Comparison of ENCODE assay signal across 19 cellular contexts in the genomic region with DNA sequence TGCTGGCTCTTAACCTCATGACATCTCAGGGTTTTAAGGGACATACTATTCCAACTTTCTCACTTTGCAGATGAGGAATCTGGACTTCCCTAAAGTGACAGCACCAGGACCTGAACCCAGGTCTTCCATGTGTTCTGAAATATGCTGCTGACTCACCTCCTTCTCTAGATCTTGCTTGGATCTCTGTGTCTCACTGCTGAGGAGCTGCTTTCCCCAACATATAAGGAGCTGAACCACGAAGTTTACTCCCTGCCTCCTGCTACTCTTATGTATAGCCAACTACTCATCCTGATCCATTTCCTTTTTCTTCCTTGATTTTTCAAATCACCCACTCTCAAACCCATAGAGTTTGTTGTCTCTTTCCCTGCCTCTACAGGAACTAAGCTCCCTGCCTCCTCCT.
"Had no signal": no experiment of that assay in that cellular context is flagged by ENCODE, and none has a peak within 500 bp of the region (broad histone marks: within the 10 kb centered on the region; RNA-seq: fewer than 3 reads in every experiment).

No MANE protein-coding gene starts in this region.

- H3K9me3 Mint-ChIP-seq: mesothelial cell of epicardium; natural killer cell treated with Interleukin-12 subunit alpha and Interleukin-12 subunit beta and Interleukin-15 and Interleukin-18, amount 100 ng/mL, for 72 hours; T-helper 2 cell treated with Interferon-gamma antibody and Interleukin-4, amounts not matched to agents 5 μg/mL and 100 μg/mL, for 36 hours had no signal

- H3K4me3 ChIP-seq: cardiac muscle cell, lower lobe of right lung, tibial artery had no signal

- H3K27me3 Mint-ChIP-seq: activated CD4-positive, alpha-beta T cell treated with anti-CD3 and anti-CD28 coated beads for 36 hours; activated naive CD8-positive, alpha-beta T cell; dendritic cell treated with granulocyte-macrophage colony-stimulating factor and Interleukin-4, amounts not matched to agents 40 ng/mL and 50 ng/mL, for 4 days; natural killer cell treated with Interleukin-12 subunit alpha and Interleukin-12 subunit beta and Interleukin-15 and Interleukin-18, amount 100 ng/mL, for 72 hours had no signal

- H3K27me3 ChIP-seq: cardiac muscle cell, tibial artery had no signal

- ATAC-seq: activated CD4-positive, alpha-beta T cell treated with anti-CD3 and anti-CD28 coated beads for 36 hours; esophagus mucosa; lower lobe of right lung; natural killer cell treated with Interleukin-12 subunit alpha and Interleukin-12 subunit beta and Interleukin-15 and Interleukin-18, amount 100 ng/mL, for 72 hours; WTC11 had no signal

- H3K4me1 ChIP-seq: lower lobe of right lung, tibial artery had no signal

- H3K9me3 ChIP-seq: lower lobe of right lung, tibial artery had no signal

- H3K36me3 ChIP-seq: cardiac muscle cell, lower lobe of right lung, tibial artery had no signal

- H3K4me3 Mint-ChIP-seq: activated CD4-positive, alpha-beta T cell treated with anti-CD3 and anti-CD28 coated beads for 36 hours; activated naive CD8-positive, alpha-beta T cell; dendritic cell treated with granulocyte-macrophage colony-stimulating factor and Interleukin-4, amounts not matched to agents 40 ng/mL and 50 ng/mL, for 4 days; mesothelial cell of epicardium; natural killer cell treated with Interleukin-12 subunit alpha and Interleukin-12 subunit beta and Interleukin-15 and Interleukin-18, amount 100 ng/mL, for 72 hours; T-helper 2 cell treated with Interferon-gamma antibody and Interleukin-4, amounts not matched to agents 5 μg/mL and 100 μg/mL, for 36 hours; WTC11 had no signal

- H3K27ac Mint-ChIP-seq: activated CD4-positive, alpha-beta T cell treated with anti-CD3 and anti-CD28 coated beads for 36 hours; activated naive CD8-positive, alpha-beta T cell; dendritic cell treated with granulocyte-macrophage colony-stimulating factor and Interleukin-4, amounts not matched to agents 40 ng/mL and 50 ng/mL, for 4 days; mesothelial cell of epicardium; natural killer cell treated with Interleukin-12 subunit alpha and Interleukin-12 subunit beta and Interleukin-15 and Interleukin-18, amount 100 ng/mL, for 72 hours; T-helper 2 cell treated with Interferon-gamma antibody and Interleukin-4, amounts not matched to agents 5 μg/mL and 100 μg/mL, for 36 hours; WTC11 had no signal

- DNase-seq: activated CD4-positive, alpha-beta T cell treated with anti-CD3 and anti-CD28 coated beads for 36 hours; activated CD4-positive, alpha-beta T cell treated with anti-CD3 and anti-CD28 coated beads, Interleukin-2, amount 50 U/mL, for 48 hours; activated T-cell treated with anti-CD3 and anti-CD28 coated beads for 4 hours; effector CD8-positive, alpha-beta T cell; lower lobe of right lung; stimulated activated CD4-positive, alpha-beta T cell treated with anti-CD3 and anti-CD28 coated beads, Interleukin-12 subunit alpha, Interleukin-12 subunit beta, amount 100 ng/mL, for 4 hours; stimulated activated CD4-positive, alpha-beta T cell treated with anti-CD3 and anti-CD28 coated beads, Interleukin-1b, Interleukin-23, amount 100 ng/mL, for 48 hours; stimulated activated naive CD4-positive, alpha-beta T cell treated with Interleukin-2 at 50 U/mL for 16 hours; substantia nigra; tibial artery had no signal

- H3K27ac ChIP-seq: cardiac muscle cell, lower lobe of right lung, tibial artery had no signal

- H3K36me3 Mint-ChIP-seq: mesothelial cell of epicardium; natural killer cell treated with Interleukin-12 subunit alpha and Interleukin-12 subunit beta and Interleukin-15 and Interleukin-18, amount 100 ng/mL, for 72 hours had no signal

- H3K4me1 Mint-ChIP-seq: activated CD4-positive, alpha-beta T cell treated with anti-CD3 and anti-CD28 coated beads for 36 hours; mesothelial cell of epicardium had no signal

- FAIRE-seq: TTC549 had no signal
